ENCODE assay signal across 9 cellular contexts in genomic region chr11:8566613-8567210, GRCh38. TPM values are rescaled to one million over a fixed set of nuclear protein-coding genes. Genes with fewer than 3 reads are reported as not detected.
DNase-seq lines count a peak whose midpoint lies in the region; ATAC-seq and TF ChIP-seq lines count a peak whose summit lies in the region.
"Had no signal": no experiment of that assay in that cellular context is flagged by ENCODE, and none has a peak within 500 bp of the region (broad histone marks: within the 10 kb centered on the region; RNA-seq: fewer than 3 reads in every experiment).

No MANE protein-coding gene starts in this region.

- H3K4me2 ChIP-seq in IMR-90 (ENCODE audit: low read depth, low read length), result no peak overlapping the region

- H2AK5ac ChIP-seq in IMR-90 (ENCODE audit: low read depth, low read length), result 0 out of 2 replicates have a peak overlapping the region, but pooled peaks have one; percentile 8

- no peak overlapping the region for H3K4ac ChIP-seq in IMR-90 (ENCODE audit: low read depth, low read length)

- no peaks in the 10 kb centered on the region for H3K4me1 ChIP-seq in IMR-90 (ENCODE audit: control insufficient read depth, insufficient read depth, low read length)
- no peaks in the 10 kb centered on the region for H3K4me1 ChIP-seq in Panc1 (ENCODE audit: control insufficient read depth, insufficient read depth, low read length)
- no peaks in the 10 kb centered on the region for H3K4me1 ChIP-seq in neutrophil (ENCODE audit: control insufficient read depth in 1 of 2, insufficient read depth in 1 of 2, low read depth in 1 of 2, low read length in 1 of 2)

- TF ChIP-seq CTCF in IMR-90 (conservative IDR thresholded peaks at IDR 0.05; ENCODE audit: low read depth, low read length) (peak; percentile 74), Panc1 (IDR thresholded peaks at IDR 0.05) (peak; percentile 87), neutrophil (IDR thresholded peaks at IDR 0.05) (peak; percentile 39)

- in situ Hi-C loops in IMR-90 (cut with MboI; ENCODE audit: low sequenced_read_pairs) (loop anchor here (5.0 to 10.0 kb wide), 2 partner anchors 232 to 339 kb away; no protein-coding TSS in a partner anchor), Panc1 (cut with HindIII; ENCODE audit: low pct_unique_long_range_greater_than_20kb, low sequenced_read_pairs) (no loop called here)

- H3K36me3 ChIP-seq in IMR-90 (ENCODE audit: control insufficient read depth, insufficient read depth, low read length) (no peaks in the 10 kb centered on the region), Panc1 (ENCODE audit: control insufficient read depth, insufficient read depth, low read length) (no peaks in the 10 kb centered on the region), neutrophil (no peaks in the 10 kb centered on the region)

- no peak overlapping the region for H3K56ac ChIP-seq in IMR-90 (ENCODE audit: extremely low read depth, insufficient read depth, low read length)

- no peaks in the 10 kb centered on the region for H3K9me1 ChIP-seq in IMR-90 (ENCODE audit: insufficient read depth, low read length)

- H3K14ac ChIP-seq in IMR-90 (replicated peaks; ENCODE audit: low read depth, low read length), result no peak overlapping the region

- H3K27me3 ChIP-seq in IMR-90 (ENCODE audit: control insufficient read depth, insufficient read depth, low read length), result peaks cover 5% of the 10 kb centered on the region
- peaks cover 34% of the 10 kb centered on the region for H3K27me3 ChIP-seq in Panc1 (ENCODE audit: control insufficient read depth, insufficient read depth, low read length)
- no peaks in the 10 kb centered on the region for H3K27me3 ChIP-seq in neutrophil

- 0 out of 2 replicates have a peak, but pooled peaks cover 1% of the 10 kb centered on the region for H3K9me3 ChIP-seq in IMR-90 (ENCODE audit: control insufficient read depth, insufficient read depth, low read length)
- H3K9me3 ChIP-seq in Panc1 (ENCODE audit: control insufficient read depth, insufficient read depth, low read depth, low read length), result 0 out of 2 replicates have a peak, but pooled peaks cover under 1% of the 10 kb centered on the region
- H3K9me3 ChIP-seq in neutrophil, result no peaks in the 10 kb centered on the region

- dilution Hi-C loops in IMR-90 (cut with HindIII; ENCODE audit: low sequenced_read_pairs, unreplicated experiment), result no loop called here

- H3K4me3 ChIP-seq in IMR-90 (ENCODE audit: insufficient read depth, low read depth, low read length), result no peak overlapping the region
- H3K4me3 ChIP-seq in Panc1 (ENCODE audit: low read depth in 2 of 2, low read length in 2 of 2), result no peak overlapping the region
- H3K4me3 ChIP-seq in neutrophil (ENCODE audit: low read depth in 1 of 2, low read length in 1 of 2), result no peak overlapping the region

- DNase-seq in SKM-1 (lab: John Stamatoyannopoulos, UW; ENCODE audit: unreplicated experiment) (peak; percentile 36), SKM-1 treated with dmso at 0.1 percent for 144 hours (lab: John Stamatoyannopoulos, UW; ENCODE audit: unreplicated experiment) (no peak), IMR-90 (peak; percentile 48), Panc1 (ENCODE audit: low read depth, low spot score) (peak; percentile 50), HPDE6-E6E7 (ENCODE audit: extremely low spot score) (no peak)
- DNase-seq: activated naive CD8-positive, alpha-beta T cell treated with anti-CD3 and anti-CD28 coated beads, Interleukin-2, amount 10 ng/mL, durations not matched to agents 7 days and 5 days had no signal

- TF ChIP-seq RAD21 in IMR-90 (IDR thresholded peaks at IDR 0.05; ENCODE audit: low read length), result peak; percentile 79

- POLR2A ChIA-PET in IMR-90 (lab: Charles Lee; ENCODE audit: unreplicated experiment), result no interaction called here
- POLR2A ChIA-PET in Panc1 (lab: Charles Lee), result no interaction called here

- CTCF ChIA-PET in IMR-90 (lab: Yijun Ruan, JAX) (interaction anchor here (0.6 kb wide), 3 partner anchors 21 to 426 kb away, joined by 3 to 5 read pairs (median 3); no protein-coding TSS in a partner anchor), Panc1 (lab: Charles Lee) (interaction anchor here (0.6 to 1.9 kb wide), 13 partner anchors 21 to 560 kb away, joined by 3 to 10 read pairs (median 5); partner anchors contain the start of gene LMO1)

- H4K5ac ChIP-seq in IMR-90 (ENCODE audit: low read depth, low read length), result no peak overlapping the region

- H4K91ac ChIP-seq in IMR-90 (ENCODE audit: insufficient read depth, low read depth, low read length), result no peak overlapping the region

- no peaks in the 10 kb centered on the region for H4K20me1 ChIP-seq in IMR-90 (ENCODE audit: insufficient read depth, low read length)

- intact Hi-C loops in IMR-90 (cut with micrococcal nuclease), result loop anchor here (1.0 to 2.0 kb wide), 5 partner anchors 228 to 560 kb away; no protein-coding TSS in a partner anchor
- intact Hi-C loops in Panc1 (cut with micrococcal nuclease; ENCODE audit: unreplicated experiment), result loop anchor here (1.0 to 10.0 kb wide), 4 partner anchors 228 to 562 kb away; no protein-coding TSS in a partner anchor

- H2AK9ac ChIP-seq in IMR-90 (replicated peaks; ENCODE audit: low read depth, low read length, poor library complexity), result no peak overlapping the region

- H3K79me1 ChIP-seq in IMR-90 (ENCODE audit: low read depth in 1 of 2, low read length in 2 of 2), result no peaks in the 10 kb centered on the region

- H3K27ac ChIP-seq in IMR-90 (ENCODE audit: insufficient read depth, low read length) (no peak overlapping the region), Panc1 (ENCODE audit: low read length) (no peak overlapping the region), neutrophil (no peak overlapping the region)

- no peak for TF ChIP-seq POLR2A in IMR-90 (IDR thresholded peaks at IDR 0.05; ENCODE audit: low read depth, low read length)

- no peak overlapping the region for H2BK5ac ChIP-seq in IMR-90 (ENCODE audit: low read depth, low read length, poor library complexity, severe bottlenecking)

- WGBS in IMR-90 (ENCODE audit: extremely low coverage in 2 of 2, insufficient read length in 1 of 2), 2 experiments, result no CpG with 5 or more reads among the region's 5 CpGs

- ATAC-seq in IMR-90 (ENCODE audit: low read depth) (peak; percentile 79), Panc1 (peak; percentile 83), esophagus mucosa (peak; percentile 88), GM21390 (IDR thresholded peaks at IDR 0.05; ENCODE audit: unreplicated experiment) (no peak)

- no peak overlapping the region for H2BK120ac ChIP-seq in IMR-90 (ENCODE audit: low read depth, low read length)

- no peak overlapping the region for H3K9ac ChIP-seq in IMR-90 (ENCODE audit: low read depth, low read length)

- peak overlapping the region; percentile 81 for H2AFZ ChIP-seq in IMR-90 (replicated peaks; ENCODE audit: low read length, poor library complexity)

- BruUV-seq in IMR-90 (replicated peaks; lab: Mats Ljungman, UMichigan) (no TSS peak), Panc1 (replicated peaks; lab: Mats Ljungman, UMichigan) (no TSS peak)

- no peak overlapping the region for H2BK15ac ChIP-seq in IMR-90 (ENCODE audit: low read depth, low read length)

- no peak overlapping the region for H4K8ac ChIP-seq in IMR-90 (ENCODE audit: low read depth in 2 of 2, low read length in 2 of 2)

- H3K18ac ChIP-seq in IMR-90 (ENCODE audit: low read depth, low read length), result no peak overlapping the region

- H3K23ac ChIP-seq in IMR-90 (ENCODE audit: low read depth, low read length), result no peak overlapping the region

- H2BK20ac ChIP-seq in IMR-90 (ENCODE audit: low read depth, low read length), result 0 out of 2 replicates have a peak overlapping the region, but pooled peaks have one; percentile 48

TF ChIP-seq in IMR-90, 13 proteins besides CTCF, POLR2A, EP300 and RAD21:
- no peak for TF ChIP-seq NFE2L2 (IDR thresholded peaks at IDR 0.05; ENCODE audit: low read depth, low read length)
- peak; percentile 71 for TF ChIP-seq SMC3 (IDR thresholded peaks at IDR 0.05; ENCODE audit: low read depth, low read length)
TF ChIP-seq in IMR-90: peak in this region for 1.

RNA-seq across cellular contexts. Expression of gene STK33, which starts 27.3 kb away (rescaled TPM):
- total RNA-seq in IMR-90 (2012; rRNA removed) (2.3 and 2.5 TPM in 2 replicates), Panc1 (2021; ENCODE audit: unreplicated experiment) (3.9 TPM), esophagus mucosa (0.52 TPM)
- 2.4 and 2.6 TPM in 2 replicates for polyA plus RNA-seq in IMR-90 (2012; rRNA removed)
- 0.61 and 0.91 TPM in 2 replicates for polyA plus RNA-seq in IMR-90 (2012; cell fraction: cytosol; rRNA removed)
- 1.6 and 9.7 TPM in 2 replicates for polyA plus RNA-seq in IMR-90 (2012; cell fraction: nucleus; rRNA removed; ENCODE audit: low replicate concordance)
- polyA plus RNA-seq in Panc1 (2012; ENCODE audit: insufficient read length), result 1.5 TPM

Comparison
In these comparisons a context has a peak if more than half of its experiments do, and no peak if none do; other contexts are left out.
1. DNase-seq: peak in SKM-1 (single experiment), IMR-90 (single experiment) and Panc1 (single experiment); none in SKM-1 treated with dmso at 0.1 percent for 144 hours (single experiment) and HPDE6-E6E7 (single experiment).
2. Peak in every context shown above with its lines, with median percentiles within 50 percentile points of each other: CTCF ChIP-seq.